In the genomic region with DNA sequence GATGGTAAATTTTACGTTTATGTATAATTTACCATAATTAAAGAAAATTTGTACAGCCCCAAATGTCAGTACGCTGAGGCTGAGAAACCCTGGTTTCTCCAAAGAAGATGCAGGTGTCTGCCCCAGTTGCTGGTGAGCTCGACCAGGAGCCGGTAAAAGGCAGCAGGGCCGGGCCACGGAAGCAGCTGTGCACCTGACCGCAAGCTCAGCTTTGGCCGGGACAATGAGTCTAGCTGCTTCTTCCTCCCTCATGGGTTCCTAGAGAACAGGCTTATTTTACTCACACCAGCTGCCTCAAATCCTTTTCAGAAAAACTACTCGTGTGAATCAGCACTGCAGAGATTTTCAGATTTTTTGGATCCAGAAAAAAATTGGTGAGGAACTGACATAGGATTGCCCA, we compare ENCODE assay signal across 28 cellular contexts. TPM values are rescaled to one million over a fixed set of nuclear protein-coding genes. Genes with fewer than 3 reads are reported as not detected.
A peak's percentile ranks its signal among the peaks of the same experiment; 100 is the strongest.
DNase-seq lines count a peak whose midpoint lies in the region; ATAC-seq and TF ChIP-seq lines count a peak whose summit lies in the region.
"Had no signal": no experiment of that assay in that cellular context is flagged by ENCODE, and none has a peak within 500 bp of the region (broad histone marks: within the 10 kb centered on the region; RNA-seq: fewer than 3 reads in every experiment).

No MANE protein-coding gene starts in this region.

- H3K9me3 Mint-ChIP-seq in brain, result no peaks in the 10 kb centered on the region
- H3K9me3 Mint-ChIP-seq: activated T-helper 17 cell treated with anti-CD3 and anti-CD28 coated beads, Interleukin-2, amount 50 U/mL, for 72 hours; CD4-positive, alpha-beta T cell; central memory CD8-positive, alpha-beta T cell; HFFc6 had no signal

- peak overlapping the region in 3 of 5 experiments; percentile 55 to 90 (median 74) for H3K27ac Mint-ChIP-seq in brain
- H3K27ac Mint-ChIP-seq: activated CD8-positive, alpha-beta memory T cell treated with anti-CD3 and anti-CD28 coated beads, Interleukin-2, amount 10 ng/mL, durations not matched to agents 7 days and 5 days; activated T-helper 17 cell treated with anti-CD3 and anti-CD28 coated beads, Interleukin-2, amount 50 U/mL, for 72 hours; CD4-positive, alpha-beta T cell; HFFc6 had no signal

- no peaks in the 10 kb centered on the region for H3K4me1 ChIP-seq in upper lobe of left lung
- H3K4me1 ChIP-seq: Peyer's patch, uterus had no signal

- H3K36me3 Mint-ChIP-seq in brain, result no peaks in the 10 kb centered on the region
- H3K36me3 Mint-ChIP-seq: activated CD8-positive, alpha-beta memory T cell treated with anti-CD3 and anti-CD28 coated beads, Interleukin-2, amount 10 ng/mL, durations not matched to agents 7 days and 5 days had no signal

- no peak for ATAC-seq in Right ventricle myocardium superior (ENCODE audit: poor library complexity)
- ATAC-seq in upper lobe of left lung (ENCODE audit: low FRiP score in 2 of 2), result no peak
- ATAC-seq: activated CD8-positive, alpha-beta memory T cell treated with anti-CD3 and anti-CD28 coated beads, Interleukin-2, amount 10 ng/mL, durations not matched to agents 7 days and 5 days; activated T-helper 17 cell treated with anti-CD3 and anti-CD28 coated beads, Interleukin-2, amount 50 U/mL, for 72 hours; left colon; psoas muscle had no signal

- H3K36me3 ChIP-seq in upper lobe of left lung, result no peaks in the 10 kb centered on the region
- H3K36me3 ChIP-seq: esophagus muscularis mucosa, Peyer's patch, uterus had no signal

- TF ChIP-seq CTCF in brain (conservative IDR thresholded peaks at IDR 0.05) (no peak), GM20000 (IDR thresholded peaks at IDR 0.05; ENCODE audit: extremely low read depth, missing control alignments) (no peak), upper lobe of left lung (IDR thresholded peaks at IDR 0.05) (no peak)

- no peak for TF ChIP-seq POLR2A in upper lobe of left lung (IDR thresholded peaks at IDR 0.05)

- no peaks in the 10 kb centered on the region for H3K9me3 ChIP-seq in upper lobe of left lung
- H3K9me3 ChIP-seq: esophagus muscularis mucosa, Peyer's patch, psoas muscle, uterus had no signal

- H3K27me3 ChIP-seq in upper lobe of left lung, result no peaks in the 10 kb centered on the region
- H3K27me3 ChIP-seq: Peyer's patch, uterus had no signal

- no peak overlapping the region for H3K27ac ChIP-seq in upper lobe of left lung
- H3K27ac ChIP-seq: esophagus muscularis mucosa, HL-60, Peyer's patch, psoas muscle, uterus had no signal

- H3K4me3 Mint-ChIP-seq in brain, result no peak overlapping the region
- H3K4me3 Mint-ChIP-seq: activated CD8-positive, alpha-beta memory T cell treated with anti-CD3 and anti-CD28 coated beads, Interleukin-2, amount 10 ng/mL, durations not matched to agents 7 days and 5 days; activated T-helper 17 cell treated with anti-CD3 and anti-CD28 coated beads, Interleukin-2, amount 50 U/mL, for 72 hours; CD4-positive, alpha-beta T cell; central memory CD8-positive, alpha-beta T cell had no signal

- H3K27me3 Mint-ChIP-seq in brain, result no peaks in the 10 kb centered on the region
- H3K27me3 Mint-ChIP-seq: activated CD8-positive, alpha-beta memory T cell treated with anti-CD3 and anti-CD28 coated beads, Interleukin-2, amount 10 ng/mL, durations not matched to agents 7 days and 5 days; activated T-helper 17 cell treated with anti-CD3 and anti-CD28 coated beads, Interleukin-2, amount 50 U/mL, for 72 hours; CD4-positive, alpha-beta T cell; central memory CD8-positive, alpha-beta T cell had no signal

- peaks cover 30% of the 10 kb centered on the region for H3K4me1 Mint-ChIP-seq in brain
- H3K4me1 Mint-ChIP-seq: activated T-helper 17 cell treated with anti-CD3 and anti-CD28 coated beads, Interleukin-2, amount 50 U/mL, for 72 hours; central memory CD8-positive, alpha-beta T cell had no signal

- TF ChIP-seq EP300 in upper lobe of left lung (IDR thresholded peaks at IDR 0.05), result no peak

- WGBS in upper lobe of left lung, 2 donors, result 73 to 76% methylated on average over 9 of the region's 9 CpGs

- DNase-seq in Right ventricle myocardium superior (peak; percentile 21), cardiac septum (ENCODE audit: low spot score) (no peak), NCI-H2107 (lab: John Stamatoyannopoulos, UW) (peak; percentile 79), DMS79 (lab: John Stamatoyannopoulos, UW) (no peak), NCI-H2196 treated with DMSO at 0.1 percent for 48 hours (lab: John Stamatoyannopoulos, UW; ENCODE audit: unreplicated experiment) (no peak), GM20000 (ENCODE audit: low spot score) (no peak), upper lobe of left lung (no peak)
- DNase-seq: activated CD4-positive, alpha-beta T cell treated with anti-CD3 and anti-CD28 coated beads for 1 hour; activated CD8-positive, alpha-beta memory T cell treated with anti-CD3 and anti-CD28 coated beads, Interleukin-2, amount 10 ng/mL, durations not matched to agents 7 days and 5 days; CD4-positive, alpha-beta T cell; DMS53; effector memory CD4-positive, alpha-beta T cell; left colon; NCI-H774; Peyer's patch; stimulated activated CD4-positive, alpha-beta T cell treated with anti-CD3 and anti-CD28 coated beads, Interleukin-4, amount 100 ng/mL, for 4 hours; T-helper 9 cell; uterus had no signal

- intact Hi-C loops in Right ventricle myocardium superior (cut with DNase I), result no loop called here
- intact Hi-C loops in cardiac septum (cut with DNase I), result no loop called here

- no peak overlapping the region for H3K4me3 ChIP-seq in upper lobe of left lung
- H3K4me3 ChIP-seq: esophagus muscularis mucosa, Peyer's patch, psoas muscle, smooth muscle cell, uterus had no signal

RNA-seq across cellular contexts. Expression of gene ZXDC, which starts 18.0 kb away (rescaled TPM):
- total RNA-seq in Right ventricle myocardium superior (16.1 TPM), cardiac septum (22.0 TPM), upper lobe of left lung (100 to 1,000 TPM in 1 of 6 donors, 10 to 100 TPM in 5; 35.9 to 112 (median 53.5) TPM)
- polyA plus RNA-seq in brain (ENCODE audit: insufficient read depth, low read depth, low replicate concordance), result 30.8 TPM

RNA-seq across cellular contexts. Expression of gene UROC1, which starts 23.8 kb away (rescaled TPM):
- total RNA-seq in Right ventricle myocardium superior (not detected), cardiac septum (not detected), upper lobe of left lung (not detected)
- polyA plus RNA-seq in brain (ENCODE audit: insufficient read depth, low read depth, low replicate concordance), result 0.10 TPM
- total RNA-seq: activated CD8-positive, alpha-beta memory T cell treated with anti-CD3 and anti-CD28 coated beads, Interleukin-2, amount 10 ng/mL, durations not matched to agents 7 days and 5 days; activated T-helper 17 cell treated with anti-CD3 and anti-CD28 coated beads, Interleukin-2, amount 50 U/mL, for 72 hours; CD4-positive, alpha-beta T cell; esophagus muscularis mucosa; glomerular endothelial cell; HFFc6; left colon; Peyer's patch; smooth muscle cell; subcutaneous adipose tissue had no signal
- polyA plus RNA-seq: smooth muscle cell had no signal

RNA-seq across cellular contexts. Expression of gene CHST13, which starts 30.2 kb away (rescaled TPM):
- total RNA-seq in Right ventricle myocardium superior (0.11 TPM), cardiac septum (0.16 TPM), upper lobe of left lung (1 to 10 TPM in 3 of 6 donors, under 1 TPM in 1, not detected in 2; 0.57 to 3.1 (median 2.0) TPM)
- 0.48 TPM for polyA plus RNA-seq in brain (ENCODE audit: insufficient read depth, low read depth, low replicate concordance)
- total RNA-seq: activated CD8-positive, alpha-beta memory T cell treated with anti-CD3 and anti-CD28 coated beads, Interleukin-2, amount 10 ng/mL, durations not matched to agents 7 days and 5 days; activated T-helper 17 cell treated with anti-CD3 and anti-CD28 coated beads, Interleukin-2, amount 50 U/mL, for 72 hours; CD4-positive, alpha-beta T cell; glomerular endothelial cell; HFFc6; smooth muscle cell had no signal
- polyA plus RNA-seq: smooth muscle cell had no signal

Comparison
In these comparisons a context has a peak if more than half of its experiments do, and no peak if none do; other contexts are left out.
1. DNase-seq: peak in Right ventricle myocardium superior (single experiment) and NCI-H2107 (single experiment); none in cardiac septum (single experiment), DMS79 (single experiment), NCI-H2196 treated with DMSO at 0.1 percent for 48 hours (single experiment), GM20000 (single experiment) and upper lobe of left lung (0 of 2).